In genomic region chr10:681670-682318, GRCh38 we compare ENCODE assay signal across 20 cellular contexts. TPM values are rescaled to one million over a fixed set of nuclear protein-coding genes. Genes with fewer than 3 reads are reported as not detected.
DNase-seq lines count a peak whose midpoint lies in the region; ATAC-seq and TF ChIP-seq lines count a peak whose summit lies in the region.
"Had no signal": no experiment of that assay in that cellular context is flagged by ENCODE, and none has a peak within 500 bp of the region (broad histone marks: within the 10 kb centered on the region; RNA-seq: fewer than 3 reads in every experiment).

No MANE protein-coding gene starts in this region.

- H2BK12ac ChIP-seq in mesenchymal stem cell (ENCODE audit: low read length in 2 of 2) = peak overlapping the region in 1 of 2 experiments; percentile 23
- H2BK12ac ChIP-seq in H9 (ENCODE audit: insufficient read length, low read depth, low read length) = no peak overlapping the region

- BruUV-seq in IMR-90 (replicated peaks; lab: Mats Ljungman, UMichigan) = no TSS peak

- H3K23me2 ChIP-seq in H9 (ENCODE audit: insufficient read length, low read depth, low read length, poor library complexity, severe bottlenecking) = no peaks in the 10 kb centered on the region

- H2BK20ac ChIP-seq in IMR-90 (ENCODE audit: low read depth, low read length) (peak overlapping the region; percentile 57; the same call in 1 of the 2 replicates), H9 (ENCODE audit: low read depth, low read length, poor library complexity, severe bottlenecking) (no peak overlapping the region)

- TF ChIP-seq POLR2A in IMR-90 (IDR thresholded peaks at IDR 0.05; ENCODE audit: low read depth, low read length) (no peak; the same call in 1 of the 2 replicates), esophagus muscularis mucosa (IDR thresholded peaks at IDR 0.05; ENCODE audit: low read depth) (no peak), transverse colon (IDR thresholded peaks at IDR 0.05) (no peak)

- H3K4ac ChIP-seq in IMR-90 (ENCODE audit: low read depth, low read length) (peak overlapping the region; percentile 66), mesenchymal stem cell (ENCODE audit: low read depth in 1 of 2, low read length in 2 of 2) (peak overlapping the region in 1 of 2 experiments; percentile 18), H9 (ENCODE audit: low read depth, low read length) (no peak overlapping the region)

- H2AK9ac ChIP-seq in IMR-90 (replicated peaks; ENCODE audit: low read depth, low read length, poor library complexity) = peak overlapping the region; percentile 83

- H2AFZ ChIP-seq in IMR-90 (replicated peaks; ENCODE audit: low read length, poor library complexity) (peak overlapping the region; percentile 68), mesenchymal stem cell (ENCODE audit: low read depth, low read length) (no peak overlapping the region), H9 (ENCODE audit: low read length) (no peak overlapping the region)
- H2AFZ ChIP-seq: neural progenitor cell had no signal

- no peaks in the 10 kb centered on the region for H3K27me3 Mint-ChIP-seq in H9 (ENCODE audit: low read depth)

- TF ChIP-seq EP300 in esophagus muscularis mucosa (IDR thresholded peaks at IDR 0.05) (no peak), transverse colon (IDR thresholded peaks at IDR 0.05; ENCODE audit: low read depth) (no peak)

- H3K9me3 Mint-ChIP-seq in H9 = no peaks in the 10 kb centered on the region; a peak in 1 of 5 replicates
- H3K9me3 Mint-ChIP-seq: dendritic cell treated with granulocyte-macrophage colony-stimulating factor and Interleukin-4, amounts not matched to agents 40 ng/mL and 50 ng/mL, for 4 days; T-helper 1 cell treated with Interleukin-12 subunit alpha and Interleukin-12 subunit beta and Interleukin-4 antibody, amounts not matched to agents 30 μg/mL and 1 μg/mL, for 36 hours had no signal

- H3K27ac Mint-ChIP-seq in H9 = no peak overlapping the region
- H3K27ac Mint-ChIP-seq: dendritic cell treated with granulocyte-macrophage colony-stimulating factor and Interleukin-4, amounts not matched to agents 40 ng/mL and 50 ng/mL, for 4 days; neural progenitor cell; T-helper 1 cell treated with Interleukin-12 subunit alpha and Interleukin-12 subunit beta and Interleukin-4 antibody, amounts not matched to agents 30 μg/mL and 1 μg/mL, for 36 hours had no signal

- H2BK15ac ChIP-seq in IMR-90 (ENCODE audit: low read depth, low read length) = peak overlapping the region; percentile 6; the same call in 1 of the 3 replicates
- peak overlapping the region; percentile 48 for H2BK15ac ChIP-seq in mesenchymal stem cell (ENCODE audit: low read depth, poor library complexity, severe bottlenecking)
- no peak overlapping the region for H2BK15ac ChIP-seq in H9 (ENCODE audit: low read depth, low read length)

- H4K91ac ChIP-seq in IMR-90 (ENCODE audit: insufficient read depth, low read depth, low read length) (peak overlapping the region; percentile 37), mesenchymal stem cell (ENCODE audit: low read length) (peak overlapping the region; percentile 44), H9 (ENCODE audit: insufficient read length, low read depth, low read length) (no peak overlapping the region)

- no peak overlapping the region for H3T11ph ChIP-seq in H9 (ENCODE audit: low read length)

- H4K8ac ChIP-seq in IMR-90 (ENCODE audit: low read depth in 2 of 2, low read length in 2 of 2) (peak overlapping the region in 1 of 2 experiments; percentile 10; a peak in 1 of 4 replicates), mesenchymal stem cell (ENCODE audit: low read length) (no peak overlapping the region), H9 (replicated peaks; ENCODE audit: insufficient read length, low read depth, low read length) (no peak overlapping the region)

- H3K4me1 Mint-ChIP-seq in H9 = peaks cover 4 to 8% of the 10 kb centered on the region in 2 experiments; a peak in 2 of 4 replicates

- H3K4me3 ChIP-seq in IMR-90 (ENCODE audit: insufficient read depth, low read depth, low read length) (no peak overlapping the region), esophagus muscularis mucosa (no peak overlapping the region), mesenchymal stem cell (ENCODE audit: insufficient read depth in 1 of 2, low read depth in 1 of 2, low read length in 2 of 2) (no peak overlapping the region), transverse colon (no peak overlapping the region)
- H3K4me3 ChIP-seq: neural progenitor cell had no signal

- H2BK120ac ChIP-seq in IMR-90 (ENCODE audit: low read depth, low read length) (peak overlapping the region; percentile 53), mesenchymal stem cell (ENCODE audit: low read depth, low read length) (no peak overlapping the region), H9 (ENCODE audit: low read depth, low read length, poor library complexity, severe bottlenecking) (no peak overlapping the region)

- peaks cover 32% of the 10 kb centered on the region for H3K9me1 ChIP-seq in IMR-90 (ENCODE audit: insufficient read depth, low read length)

- 86% methylated on average over 3 of the region's 9 CpGs; no CpG with 5 or more reads in 1 of the 2 experiments for WGBS in IMR-90 (ENCODE audit: extremely low coverage in 2 of 2, insufficient read length in 1 of 2), 2 experiments
- 96% methylated on average over 9 of the region's 9 CpGs for WGBS in esophagus muscularis mucosa
- WGBS in mesenchymal stem cell = 83% methylated on average over 9 of the region's 9 CpGs
- 77% methylated on average over 9 of the region's 9 CpGs; no CpG with 5 or more reads in 1 of the 2 donors for WGBS in transverse colon (ENCODE audit: low coverage in 1 of 2), 2 donors
- no CpG with 5 or more reads among the region's 9 CpGs for WGBS in H9 (ENCODE audit: extremely low coverage, insufficient read length, low lambda C conversion rate)

- dilution Hi-C loops in IMR-90 (cut with HindIII; ENCODE audit: low sequenced_read_pairs, unreplicated experiment) = no loop called here

- no peak for TF ChIP-seq CTCF in IMR-90 (conservative IDR thresholded peaks at IDR 0.05; ENCODE audit: low read depth, low read length)
- no peak for TF ChIP-seq CTCF in esophagus muscularis mucosa (IDR thresholded peaks at IDR 0.05)
- TF ChIP-seq CTCF in transverse colon (IDR thresholded peaks at IDR 0.05) = no peak
- no peak for TF ChIP-seq CTCF in H9 (conservative IDR thresholded peaks at IDR 0.05)

- H4K5ac ChIP-seq in IMR-90 (ENCODE audit: low read depth, low read length) = peak overlapping the region; percentile 7; the same call in 1 of the 2 replicates
- H4K5ac ChIP-seq in H9 (ENCODE audit: insufficient read length, low read depth, low read length) = no peak overlapping the region

- H3K23ac ChIP-seq in IMR-90 (ENCODE audit: low read depth, low read length) (peak overlapping the region; percentile 64), mesenchymal stem cell (ENCODE audit: low read length in 2 of 2) (no peak overlapping the region), H9 (ENCODE audit: insufficient read length, low read depth, low read length) (no peak overlapping the region)

- no peaks in the 10 kb centered on the region for H3K27me3 ChIP-seq in IMR-90 (ENCODE audit: control insufficient read depth, insufficient read depth, low read length)
- H3K27me3 ChIP-seq in esophagus muscularis mucosa = no peaks in the 10 kb centered on the region
- H3K27me3 ChIP-seq in mesenchymal stem cell (ENCODE audit: control insufficient read depth in 1 of 2, insufficient read depth in 1 of 2, low read length in 2 of 2) = no peaks in the 10 kb centered on the region
- no peaks in the 10 kb centered on the region for H3K27me3 ChIP-seq in transverse colon
- H3K27me3 ChIP-seq in H9 (ENCODE audit: insufficient read depth, low read length) = no peaks in the 10 kb centered on the region
- H3K27me3 ChIP-seq: neural progenitor cell had no signal

- no peaks in the 10 kb centered on the region for H3K79me2 ChIP-seq in H9 (ENCODE audit: insufficient read depth, low read length)

- H2AK5ac ChIP-seq in IMR-90 (ENCODE audit: low read depth, low read length) (peak overlapping the region; percentile 84; the same call in 1 of the 2 replicates), mesenchymal stem cell (ENCODE audit: low read length, severe bottlenecking) (peak overlapping the region; percentile 51), H9 (ENCODE audit: insufficient read length, low read length) (no peak overlapping the region)

- H3K56ac ChIP-seq in IMR-90 (ENCODE audit: extremely low read depth, insufficient read depth, low read length) (no peak overlapping the region), H9 (ENCODE audit: insufficient read length, low read depth, low read length) (no peak overlapping the region)

- H4K20me1 ChIP-seq in IMR-90 (ENCODE audit: insufficient read depth, low read length) (peaks cover 80% of the 10 kb centered on the region), H9 (ENCODE audit: control insufficient read depth, insufficient read depth, insufficient read length) (no peaks in the 10 kb centered on the region)

- H3K36me3 ChIP-seq in IMR-90 (ENCODE audit: control insufficient read depth, insufficient read depth, low read length) (0 out of 2 replicates have a peak, but pooled peaks cover 2% of the 10 kb centered on the region), esophagus muscularis mucosa (no peaks in the 10 kb centered on the region), mesenchymal stem cell (ENCODE audit: control insufficient read depth in 1 of 2, insufficient read depth in 2 of 2, low read depth in 1 of 2, low read length in 2 of 2) (peaks cover 0 to 11% of the 10 kb centered on the region in 2 experiments), transverse colon (no peaks in the 10 kb centered on the region)
- H3K36me3 ChIP-seq: neural progenitor cell had no signal

- H3K79me1 ChIP-seq in IMR-90 (ENCODE audit: low read depth in 1 of 2, low read length in 2 of 2) = peaks cover 19 to 83% of the 10 kb centered on the region in 2 experiments
- H3K79me1 ChIP-seq in mesenchymal stem cell (replicated peaks; ENCODE audit: low read length, poor library complexity, severe bottlenecking) = peaks cover 9% of the 10 kb centered on the region
- H3K79me1 ChIP-seq in H9 (ENCODE audit: insufficient read depth, low read depth, low read length, poor library complexity, severe bottlenecking) = peaks cover 4% of the 10 kb centered on the region

- H3K36me3 Mint-ChIP-seq in H9 (ENCODE audit: insufficient read depth in 1 of 3, low read depth in 3 of 3) = peaks cover 0 to 6% (median 0%) of the 10 kb centered on the region in 3 experiments; a peak in 2 of 7 replicates

- CTCF ChIA-PET in IMR-90 (lab: Yijun Ruan, JAX) = interaction anchor here (0.7 kb wide), 1 partner anchor 166 kb away, joined by 3 read pairs; no protein-coding TSS in a partner anchor

- H3K9me3 ChIP-seq in IMR-90 (ENCODE audit: control insufficient read depth, insufficient read depth, low read length) = no peaks in the 10 kb centered on the region
- no peaks in the 10 kb centered on the region for H3K9me3 ChIP-seq in esophagus muscularis mucosa
- H3K9me3 ChIP-seq in mesenchymal stem cell (ENCODE audit: control insufficient read depth, low read length) = no peaks in the 10 kb centered on the region
- no peaks in the 10 kb centered on the region for H3K9me3 ChIP-seq in transverse colon
- no peaks in the 10 kb centered on the region for H3K9me3 ChIP-seq in H9 (ENCODE audit: control insufficient read depth, low read depth, low read length)

- no peak overlapping the region for H3K4me3 Mint-ChIP-seq in H9
- H3K4me3 Mint-ChIP-seq: dendritic cell treated with granulocyte-macrophage colony-stimulating factor and Interleukin-4, amounts not matched to agents 40 ng/mL and 50 ng/mL, for 4 days; neural progenitor cell; T-helper 1 cell treated with Interleukin-12 subunit alpha and Interleukin-12 subunit beta and Interleukin-4 antibody, amounts not matched to agents 30 μg/mL and 1 μg/mL, for 36 hours had no signal

- H3K27ac ChIP-seq in IMR-90 (ENCODE audit: insufficient read depth, low read length) (peak overlapping the region; percentile 61), esophagus muscularis mucosa (replicated peaks in 1 of 4) (peak overlapping the region; percentile 44 to 95 (median 70)), mesenchymal stem cell (ENCODE audit: low read length, poor library complexity, severe bottlenecking) (peak overlapping the region; percentile 86), transverse colon (peak overlapping the region; percentile 75 to 89 (median 80)), H9 (ENCODE audit: insufficient read length, low read depth, low read length) (no peak overlapping the region)
- H3K27ac ChIP-seq: C4-2B, neural progenitor cell had no signal

- peak; percentile 83 for DNase-seq in IMR-90
- DNase-seq in esophagus muscularis mucosa (ENCODE audit: extremely low spot score) = no peak
- peak; percentile 88 for DNase-seq in mesenchymal stem cell
- DNase-seq in transverse colon = no peak
- no peak for DNase-seq in ecto neural progenitor cell (ENCODE audit: low spot score)
- no peak for DNase-seq in H9
- DNase-seq: activated CD8-positive, alpha-beta memory T cell treated with anti-CD3 and anti-CD28 coated beads, Interleukin-2, amount 50 U/mL, for 4 hours; activated naive CD4-positive, alpha-beta T cell treated with Interleukin-2 at 50 U/mL for 16 hours; H7; NCI-H1436 treated with DMSO at 0.1 percent for 48 hours; NCI-H2227 treated with DMSO at 0.1 percent for 48 hours; Right ventricle myocardium superior; stimulated activated CD4-positive, alpha-beta T cell treated with anti-CD3 and anti-CD28 coated beads, Interleukin-4, amount 100 ng/mL, for 1 hour had no signal

- H3K18ac ChIP-seq in IMR-90 (ENCODE audit: low read depth, low read length) = peak overlapping the region; percentile 11; the same call in 1 of the 2 replicates
- H3K18ac ChIP-seq in mesenchymal stem cell (ENCODE audit: low read depth in 1 of 2, low read length in 2 of 2) = peak overlapping the region; percentile 46 to 53
- H3K18ac ChIP-seq in H9 (ENCODE audit: insufficient read length, low read depth, low read length) = no peak overlapping the region

- H3K4me1 ChIP-seq in IMR-90 (ENCODE audit: control insufficient read depth, insufficient read depth, low read length) (peaks cover 29% of the 10 kb centered on the region), esophagus muscularis mucosa (peaks cover 53 to 82% (median 76%) of the 10 kb centered on the region in 4 donors), mesenchymal stem cell (ENCODE audit: control insufficient read depth, insufficient read depth, low read depth, low read length) (peaks cover 48% of the 10 kb centered on the region), transverse colon (peaks cover 4 to 16% (median 10%) of the 10 kb centered on the region in 4 donors), H9 (ENCODE audit: insufficient read depth, low read length) (no peaks in the 10 kb centered on the region)
- H3K4me1 ChIP-seq: neural progenitor cell had no signal

- peak overlapping the region; percentile 73 for H3K14ac ChIP-seq in IMR-90 (replicated peaks; ENCODE audit: low read depth, low read length)
- H3K14ac ChIP-seq in mesenchymal stem cell (ENCODE audit: low read length in 2 of 2) = no peak overlapping the region
- no peak overlapping the region for H3K14ac ChIP-seq in H9 (ENCODE audit: insufficient read depth, low read length)

- H3K4me2 ChIP-seq in IMR-90 (ENCODE audit: low read depth, low read length) (0 out of 2 replicates have a peak overlapping the region, but pooled peaks have one; percentile 1), mesenchymal stem cell (ENCODE audit: low read length, poor library complexity, severe bottlenecking) (peak overlapping the region; percentile 56), H9 (ENCODE audit: insufficient read depth, insufficient read length, low read length) (no peak overlapping the region)
- H3K4me2 ChIP-seq: neural progenitor cell had no signal

- H3K9ac ChIP-seq in IMR-90 (ENCODE audit: low read depth, low read length) = no peak overlapping the region
- H3K9ac ChIP-seq in mesenchymal stem cell (ENCODE audit: low read length) = no peak overlapping the region
- H3K9ac ChIP-seq in H9 (ENCODE audit: extremely low read depth, insufficient read length, low read length) = no peak overlapping the region
- H3K9ac ChIP-seq: neural progenitor cell had no signal

- peak overlapping the region; percentile 79 for H2BK5ac ChIP-seq in IMR-90 (ENCODE audit: low read depth, low read length, poor library complexity, severe bottlenecking)
- peak overlapping the region; percentile 20 for H2BK5ac ChIP-seq in mesenchymal stem cell (ENCODE audit: low read depth, low read length, poor library complexity, severe bottlenecking)
- no peak overlapping the region for H2BK5ac ChIP-seq in H9 (ENCODE audit: insufficient read length, low read length)

- POLR2A ChIA-PET in IMR-90 (lab: Charles Lee; ENCODE audit: unreplicated experiment) = no interaction called here

- TF ChIP-seq RAD21 in IMR-90 (IDR thresholded peaks at IDR 0.05; ENCODE audit: low read length) = no peak

- intact Hi-C loops in IMR-90 (cut with micrococcal nuclease) (loop anchor here (2.0 to 5.0 kb wide), 2 partner anchors 84 to 171 kb away; no protein-coding TSS in a partner anchor), esophagus muscularis mucosa (cut with DNase I) (loop anchor here (10.0 kb wide), 1 partner anchor 57 kb away; no protein-coding TSS in a partner anchor), transverse colon (cut with DNase I; ENCODE audit: low total_unique reads) (loop anchor here (2.0 kb wide), 1 partner anchor 33 kb away; no protein-coding TSS in a partner anchor)

- ATAC-seq in IMR-90 (ENCODE audit: low read depth) (peak; percentile 59), HG03097 (IDR thresholded peaks at IDR 0.05; ENCODE audit: low FRiP score, unreplicated experiment) (no peak)
- ATAC-seq: esophagus mucosa, right cardiac atrium had no signal

- in situ Hi-C loops in IMR-90 (cut with MboI; ENCODE audit: low sequenced_read_pairs) = loop anchor here (25.0 kb wide), 1 partner anchor 169 kb away; no protein-coding TSS in a partner anchor
- in situ Hi-C loops in transverse colon (cut with MboI; ENCODE audit: low pct_ligation_motif_present in 1 of 4, low pct_unique_long_range_greater_than_20kb in 1 of 4, low sequenced_read_pairs in 3 of 4) = loop anchor here in 1 of 4 donors (25.0 kb wide), 1 partner anchor 169 kb away; no protein-coding TSS in a partner anchor

RNA-seq across cellular contexts. Expression of gene DIP2C, which starts 7.7 kb away (rescaled TPM):
- 8.6 and 9.2 TPM in 2 replicates for total RNA-seq in IMR-90 (2012; rRNA removed)
- 16.1 and 17.3 TPM in 2 replicates for polyA plus RNA-seq in IMR-90 (2012; rRNA removed)
- polyA plus RNA-seq in IMR-90 (2012; cell fraction: cytosol; rRNA removed) = 13.9 and 16.8 TPM in 2 replicates
- 21.1 and 22.2 TPM in 2 replicates for polyA plus RNA-seq in IMR-90 (2012; cell fraction: nucleus; rRNA removed; ENCODE audit: low replicate concordance)
- 10 to 100 TPM; 38.6 to 66.4 (median 55.7) TPM for total RNA-seq in esophagus muscularis mucosa
- 11.6 TPM for polyA plus RNA-seq in mesenchymal stem cell (2013, experiment 1 of 2)
- 11.2 TPM for polyA plus RNA-seq in mesenchymal stem cell (2013, experiment 2 of 2)
- 10 to 100 TPM; 13.4 to 32.0 (median 18.4) TPM for total RNA-seq in transverse colon
- total RNA-seq in H9 (2021) = 7.6 and 7.9 TPM in 2 replicates

Comparison
In these comparisons a context has a peak if more than half of its experiments do, and no peak if none do; other contexts are left out.
1. DNase-seq: peak in IMR-90 (single experiment) and mesenchymal stem cell (single experiment); none in esophagus muscularis mucosa (single experiment), transverse colon (single experiment), ecto neural progenitor cell (single experiment) and H9 (single experiment).